ENCODE assay signal across 1 cellular context in the genomic region with DNA sequence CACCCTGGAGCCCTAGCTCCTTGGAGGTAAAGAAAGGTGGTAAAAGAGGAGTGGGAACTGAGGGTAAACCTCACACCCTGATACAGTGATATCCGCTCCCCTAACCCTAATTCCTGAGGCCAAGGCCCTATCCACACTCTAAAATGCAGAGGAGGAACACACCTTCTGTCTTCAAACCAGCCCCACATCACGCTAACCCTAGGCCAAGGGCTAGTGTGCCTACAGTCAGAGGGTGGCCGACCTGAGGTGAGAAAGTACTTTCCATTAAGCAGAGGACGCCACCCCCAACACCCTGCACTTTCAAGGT.
TF ChIP-seq lines count a peak whose summit lies in the region.

No MANE protein-coding gene starts in this region.

TF ChIP-seq in IMR-90, 13 proteins besides CTCF, POLR2A, EP300 and RAD21 (continued from another document):
- no peak for TF ChIP-seq CEBPB (IDR thresholded peaks at IDR 0.05; ENCODE audit: low read depth, low read length)
- TF ChIP-seq SMC3 (IDR thresholded peaks at IDR 0.05; ENCODE audit: low read depth, low read length) = no peak
- no peak for TF ChIP-seq MXI1 (IDR thresholded peaks at IDR 0.05; ENCODE audit: borderline replicate concordance, low read depth, low read length)
- TF ChIP-seq RCOR1 (IDR thresholded peaks at IDR 0.05; ENCODE audit: insufficient replicate concordance, low read length) = no peak
- TF ChIP-seq, protein P1, sequence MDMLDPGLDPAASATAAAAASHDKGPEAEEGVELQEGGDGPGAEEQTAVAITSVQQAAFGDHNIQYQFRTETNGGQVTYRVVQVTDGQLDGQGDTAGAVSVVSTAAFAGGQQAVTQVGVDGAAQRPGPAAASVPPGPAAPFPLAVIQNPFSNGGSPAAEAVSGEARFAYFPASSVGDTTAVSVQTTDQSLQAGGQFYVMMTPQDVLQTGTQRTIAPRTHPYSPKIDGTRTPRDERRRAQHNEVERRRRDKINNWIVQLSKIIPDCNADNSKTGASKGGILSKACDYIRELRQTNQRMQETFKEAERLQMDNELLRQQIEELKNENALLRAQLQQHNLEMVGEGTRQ (IDR thresholded peaks at IDR 0.05; ENCODE audit: low read depth, low read length) = no peak
- TF ChIP-seq, protein P2, sequence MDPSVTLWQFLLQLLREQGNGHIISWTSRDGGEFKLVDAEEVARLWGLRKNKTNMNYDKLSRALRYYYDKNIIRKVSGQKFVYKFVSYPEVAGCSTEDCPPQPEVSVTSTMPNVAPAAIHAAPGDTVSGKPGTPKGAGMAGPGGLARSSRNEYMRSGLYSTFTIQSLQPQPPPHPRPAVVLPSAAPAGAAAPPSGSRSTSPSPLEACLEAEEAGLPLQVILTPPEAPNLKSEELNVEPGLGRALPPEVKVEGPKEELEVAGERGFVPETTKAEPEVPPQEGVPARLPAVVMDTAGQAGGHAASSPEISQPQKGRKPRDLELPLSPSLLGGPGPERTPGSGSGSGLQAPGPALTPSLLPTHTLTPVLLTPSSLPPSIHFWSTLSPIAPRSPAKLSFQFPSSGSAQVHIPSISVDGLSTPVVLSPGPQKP (IDR thresholded peaks at IDR 0.05; ENCODE audit: borderline replicate concordance, low read depth, low read length) = no peak
- TF ChIP-seq RFX5 (IDR thresholded peaks at IDR 0.05; ENCODE audit: low read depth, low read length) = no peak
- TF ChIP-seq FOS (IDR thresholded peaks at IDR 0.05; ENCODE audit: low read depth, low read length) = no peak
- no peak for TF ChIP-seq MAFK (IDR thresholded peaks at IDR 0.05; ENCODE audit: low read depth, low read length)
- no peak for TF ChIP-seq NFE2L2 (IDR thresholded peaks at IDR 0.05; ENCODE audit: low read depth, low read length)
- TF ChIP-seq CHD1 (IDR thresholded peaks at IDR 0.05; ENCODE audit: low read depth, low read length) = no peak
